ENCODE assay signal across 37 cellular contexts in genomic region chr15:45489690-45490238, GRCh38.
"Had no signal": no experiment of that assay in that cellular context is flagged by ENCODE, and none has a peak within 500 bp of the region (broad histone marks: within the 10 kb centered on the region; RNA-seq: fewer than 3 reads in every experiment).

No MANE protein-coding gene starts in this region.

- ATAC-seq: activated CD4-positive, alpha-beta T cell treated with anti-CD3 and anti-CD28 coated beads for 36 hours; activated CD4-positive, CD25-positive, alpha-beta regulatory T cell treated with anti-CD3 and anti-CD28 coated beads, Interleukin-2, amount 50 U/mL, for 24 hours; activated CD8-positive, alpha-beta memory T cell treated with anti-CD3 and anti-CD28 coated beads, Interleukin-2, amount 10 ng/mL, durations not matched to agents 7 days and 5 days; activated CD8-positive, alpha-beta T cell treated with anti-CD3 and anti-CD28 coated beads, Interleukin-2, amount 10 ng/mL, durations not matched to agents 7 days and 5 days; activated naive CD4-positive, alpha-beta T cell treated with anti-CD3 and anti-CD28 coated beads, Interleukin-2, amount 50 U/mL, for 72 hours; body of pancreas; WTC11 had no signal

- H3K4me3 ChIP-seq: adrenal gland, body of pancreas, breast epithelium had no signal

- H3K27ac Mint-ChIP-seq: activated CD4-positive, alpha-beta memory T cell treated with anti-CD3 and anti-CD28 coated beads, Interleukin-2, amount 10 ng/mL, durations not matched to agents 7 days and 5 days; activated CD4-positive, alpha-beta T cell treated with anti-CD3 and anti-CD28 coated beads for 36 hours; activated CD4-positive, alpha-beta T cell treated with anti-CD3 and anti-CD28 coated beads, Interleukin-2, amount 10 ng/mL, durations not matched to agents 7 days and 5 days; activated CD8-positive, alpha-beta memory T cell treated with anti-CD3 and anti-CD28 coated beads, Interleukin-2, amount 10 ng/mL, durations not matched to agents 7 days and 5 days; activated CD8-positive, alpha-beta T cell treated with anti-CD3 and anti-CD28 coated beads, Interleukin-2, amount 10 ng/mL, durations not matched to agents 7 days and 5 days; activated naive CD4-positive, alpha-beta T cell treated with anti-CD3 and anti-CD28 coated beads for 36 hours; activated naive CD4-positive, alpha-beta T cell treated with anti-CD3 and anti-CD28 coated beads, Interleukin-2, amount 50 U/mL, for 72 hours; activated naive CD8-positive, alpha-beta T cell treated with anti-CD3 and anti-CD28 coated beads for 36 hours; activated T-cell treated with anti-CD3 and anti-CD28 coated beads, Interleukin-2, amount 50 U/mL, for 24 hours; activated T-helper 2 cell treated with anti-CD3 and anti-CD28 coated beads, Interferon-gamma antibody, Interleukin-2, Interleukin-4, amounts not matched to agents 10 μg/mL and 5 μg/mL and 100 μg/mL, durations not matched to agents 14 hours and 24 hours and 36 hours; T-helper 1 cell treated with Interleukin-12 subunit alpha and Interleukin-12 subunit beta and Interleukin-4 antibody, amounts not matched to agents 30 μg/mL and 1 μg/mL, for 36 hours; T-helper 2 cell treated with Interferon-gamma antibody and Interleukin-4, amounts not matched to agents 5 μg/mL and 100 μg/mL, for 36 hours; WTC11 had no signal

- H3K27me3 ChIP-seq: adrenal gland, body of pancreas, brain microvascular endothelial cell, breast epithelium had no signal

- H3K27ac ChIP-seq: adrenal gland, body of pancreas, brain microvascular endothelial cell, breast epithelium, WERI-Rb-1 had no signal

- H3K4me1 ChIP-seq: adrenal gland, body of pancreas, breast epithelium had no signal

- DNase-seq: activated CD4-positive, alpha-beta memory T cell treated with anti-CD3 and anti-CD28 coated beads, Interleukin-2, amount 10 ng/mL, durations not matched to agents 7 days and 5 days; activated CD4-positive, alpha-beta T cell treated with anti-CD3 and anti-CD28 coated beads for 1 hour; activated CD4-positive, alpha-beta T cell treated with anti-CD3 and anti-CD28 coated beads for 36 hours; activated CD4-positive, alpha-beta T cell treated with anti-CD3 and anti-CD28 coated beads for 48 hours; activated CD4-positive, alpha-beta T cell treated with anti-CD3 and anti-CD28 coated beads, Interleukin-2, amount 10 ng/mL, durations not matched to agents 7 days and 5 days; activated CD4-positive, alpha-beta T cell treated with anti-CD3 and anti-CD28 coated beads, Interleukin-2, amount 50 U/mL, for 48 hours; activated CD4-positive, CD25-positive, alpha-beta regulatory T cell; activated CD8-positive, alpha-beta memory T cell treated with anti-CD3 and anti-CD28 coated beads for 24 hours; activated CD8-positive, alpha-beta memory T cell treated with anti-CD3 and anti-CD28 coated beads, Interleukin-2, amount 10 ng/mL, durations not matched to agents 7 days and 5 days; activated CD8-positive, alpha-beta memory T cell treated with anti-CD3 and anti-CD28 coated beads, Interleukin-2, amount 50 U/mL, for 48 hours; activated CD8-positive, alpha-beta T cell treated with anti-CD3 and anti-CD28 coated beads, Interleukin-2, amount 10 ng/mL, durations not matched to agents 7 days and 5 days; activated effector memory CD4-positive, alpha-beta T cell treated with Interleukin-2 at 50 U/mL for 16 hours; activated gamma-delta T cell; activated naive CD4-positive, alpha-beta T cell treated with anti-CD3 and anti-CD28 coated beads for 36 hours; activated naive CD4-positive, alpha-beta T cell treated with anti-CD3 and anti-CD28 coated beads, Interleukin-2, amount 50 U/mL, for 16 hours; activated naive CD8-positive, alpha-beta T cell treated with anti-CD3 and anti-CD28 coated beads for 36 hours; activated T-cell treated with anti-CD3 and anti-CD28 coated beads, Interleukin-2, amount 50 U/mL, for 24 hours; activated T-cell treated with anti-CD3 and anti-CD28 coated beads, Interleukin-2, amount 50 U/mL, for 48 hours; adrenal gland; amniotic stem cell; aorta; body of pancreas; brain microvascular endothelial cell; central memory CD4-positive, alpha-beta T cell; T-helper 1 cell; T-helper 2 cell; T-helper 9 cell; WERI-Rb-1 had no signal

- H3K36me3 ChIP-seq: brain microvascular endothelial cell, WERI-Rb-1 had no signal

- H3K27me3 Mint-ChIP-seq: activated CD4-positive, alpha-beta memory T cell treated with anti-CD3 and anti-CD28 coated beads, Interleukin-2, amount 10 ng/mL, durations not matched to agents 7 days and 5 days; activated CD4-positive, alpha-beta T cell treated with anti-CD3 and anti-CD28 coated beads for 36 hours; activated CD4-positive, alpha-beta T cell treated with anti-CD3 and anti-CD28 coated beads, Interleukin-2, amount 10 ng/mL, durations not matched to agents 7 days and 5 days; activated CD8-positive, alpha-beta memory T cell treated with anti-CD3 and anti-CD28 coated beads, Interleukin-2, amount 10 ng/mL, durations not matched to agents 7 days and 5 days; activated naive CD8-positive, alpha-beta T cell treated with anti-CD3 and anti-CD28 coated beads for 36 hours; activated T-cell treated with anti-CD3 and anti-CD28 coated beads, Interleukin-2, amount 50 U/mL, for 24 hours had no signal

- H3K36me3 Mint-ChIP-seq: activated CD8-positive, alpha-beta memory T cell treated with anti-CD3 and anti-CD28 coated beads, Interleukin-2, amount 10 ng/mL, durations not matched to agents 7 days and 5 days; activated naive CD4-positive, alpha-beta T cell treated with anti-CD3 and anti-CD28 coated beads, Interleukin-2, amount 50 U/mL, for 72 hours; activated naive CD8-positive, alpha-beta T cell treated with anti-CD3 and anti-CD28 coated beads for 36 hours; WTC11 had no signal

- H3K4me3 Mint-ChIP-seq: activated CD4-positive, alpha-beta memory T cell treated with anti-CD3 and anti-CD28 coated beads, Interleukin-2, amount 10 ng/mL, durations not matched to agents 7 days and 5 days; activated CD4-positive, alpha-beta T cell treated with anti-CD3 and anti-CD28 coated beads for 36 hours; activated CD4-positive, alpha-beta T cell treated with anti-CD3 and anti-CD28 coated beads, Interleukin-2, amount 10 ng/mL, durations not matched to agents 7 days and 5 days; activated CD8-positive, alpha-beta memory T cell treated with anti-CD3 and anti-CD28 coated beads, Interleukin-2, amount 10 ng/mL, durations not matched to agents 7 days and 5 days; activated CD8-positive, alpha-beta T cell treated with anti-CD3 and anti-CD28 coated beads, Interleukin-2, amount 10 ng/mL, durations not matched to agents 7 days and 5 days; activated naive CD4-positive, alpha-beta T cell treated with anti-CD3 and anti-CD28 coated beads for 36 hours; activated naive CD8-positive, alpha-beta T cell treated with anti-CD3 and anti-CD28 coated beads for 36 hours; activated T-cell treated with anti-CD3 and anti-CD28 coated beads, Interleukin-2, amount 50 U/mL, for 24 hours; T-helper 1 cell treated with Interleukin-12 subunit alpha and Interleukin-12 subunit beta and Interleukin-4 antibody, amounts not matched to agents 30 μg/mL and 1 μg/mL, for 36 hours; T-helper 2 cell treated with Interferon-gamma antibody and Interleukin-4, amounts not matched to agents 5 μg/mL and 100 μg/mL, for 36 hours; WTC11 had no signal

- H3K9me3 ChIP-seq: adrenal gland, body of pancreas, breast epithelium had no signal

- FAIRE-seq: astrocyte, TTC549 had no signal

- H3K4me1 Mint-ChIP-seq: activated CD4-positive, alpha-beta memory T cell treated with anti-CD3 and anti-CD28 coated beads, Interleukin-2, amount 10 ng/mL, durations not matched to agents 7 days and 5 days; activated CD4-positive, alpha-beta T cell treated with anti-CD3 and anti-CD28 coated beads for 36 hours; activated CD4-positive, alpha-beta T cell treated with anti-CD3 and anti-CD28 coated beads, Interleukin-2, amount 10 ng/mL, durations not matched to agents 7 days and 5 days; activated CD8-positive, alpha-beta memory T cell treated with anti-CD3 and anti-CD28 coated beads, Interleukin-2, amount 10 ng/mL, durations not matched to agents 7 days and 5 days; activated naive CD8-positive, alpha-beta T cell treated with anti-CD3 and anti-CD28 coated beads for 36 hours; WTC11 had no signal

- H3K9me3 Mint-ChIP-seq: activated CD4-positive, alpha-beta memory T cell treated with anti-CD3 and anti-CD28 coated beads, Interleukin-2, amount 10 ng/mL, durations not matched to agents 7 days and 5 days; activated CD4-positive, alpha-beta T cell treated with anti-CD3 and anti-CD28 coated beads, Interleukin-2, amount 10 ng/mL, durations not matched to agents 7 days and 5 days; activated naive CD4-positive, alpha-beta T cell treated with anti-CD3 and anti-CD28 coated beads for 36 hours; activated naive CD4-positive, alpha-beta T cell treated with anti-CD3 and anti-CD28 coated beads, Interleukin-2, amount 50 U/mL, for 72 hours; activated naive CD8-positive, alpha-beta T cell treated with anti-CD3 and anti-CD28 coated beads for 36 hours; activated T-cell treated with anti-CD3 and anti-CD28 coated beads, Interleukin-2, amount 50 U/mL, for 24 hours; activated T-helper 2 cell treated with anti-CD3 and anti-CD28 coated beads, Interferon-gamma antibody, Interleukin-2, Interleukin-4, amounts not matched to agents 10 μg/mL and 5 μg/mL and 100 μg/mL, durations not matched to agents 14 hours and 24 hours and 36 hours; T-helper 1 cell treated with Interleukin-12 subunit alpha and Interleukin-12 subunit beta and Interleukin-4 antibody, amounts not matched to agents 30 μg/mL and 1 μg/mL, for 36 hours; T-helper 2 cell treated with Interferon-gamma antibody and Interleukin-4, amounts not matched to agents 5 μg/mL and 100 μg/mL, for 36 hours; WTC11 had no signal
